In the genomic region with DNA sequence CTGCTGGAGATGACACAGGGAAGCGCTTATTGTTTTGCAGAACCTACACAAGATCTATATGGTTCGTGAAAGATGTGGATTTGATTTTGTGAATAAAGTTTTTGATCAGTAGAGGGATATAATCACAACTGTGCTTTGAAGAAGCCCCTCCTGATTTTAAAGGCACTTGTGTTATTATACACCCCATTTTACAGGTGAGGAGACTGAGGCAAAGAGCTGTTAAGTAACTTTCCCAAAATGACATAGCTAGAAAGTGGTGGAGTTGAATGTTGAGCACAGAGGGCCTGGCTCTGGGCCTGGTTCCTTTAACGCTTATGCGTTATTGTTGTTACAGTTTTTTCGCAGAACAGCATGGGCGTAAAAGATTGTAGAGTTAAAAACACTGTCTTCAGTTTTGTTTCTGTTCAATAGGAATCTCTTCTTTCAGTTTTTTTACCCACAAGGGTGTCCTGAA, we compare ENCODE assay signal across 2 cellular contexts.
TF ChIP-seq lines count a peak whose summit lies in the region.

No MANE protein-coding gene starts in this region.

TF ChIP-seq in HCT116, 20 proteins besides CTCF, POLR2A, EP300 and RAD21 (continued from another document):
- TF ChIP-seq, protein P1, sequence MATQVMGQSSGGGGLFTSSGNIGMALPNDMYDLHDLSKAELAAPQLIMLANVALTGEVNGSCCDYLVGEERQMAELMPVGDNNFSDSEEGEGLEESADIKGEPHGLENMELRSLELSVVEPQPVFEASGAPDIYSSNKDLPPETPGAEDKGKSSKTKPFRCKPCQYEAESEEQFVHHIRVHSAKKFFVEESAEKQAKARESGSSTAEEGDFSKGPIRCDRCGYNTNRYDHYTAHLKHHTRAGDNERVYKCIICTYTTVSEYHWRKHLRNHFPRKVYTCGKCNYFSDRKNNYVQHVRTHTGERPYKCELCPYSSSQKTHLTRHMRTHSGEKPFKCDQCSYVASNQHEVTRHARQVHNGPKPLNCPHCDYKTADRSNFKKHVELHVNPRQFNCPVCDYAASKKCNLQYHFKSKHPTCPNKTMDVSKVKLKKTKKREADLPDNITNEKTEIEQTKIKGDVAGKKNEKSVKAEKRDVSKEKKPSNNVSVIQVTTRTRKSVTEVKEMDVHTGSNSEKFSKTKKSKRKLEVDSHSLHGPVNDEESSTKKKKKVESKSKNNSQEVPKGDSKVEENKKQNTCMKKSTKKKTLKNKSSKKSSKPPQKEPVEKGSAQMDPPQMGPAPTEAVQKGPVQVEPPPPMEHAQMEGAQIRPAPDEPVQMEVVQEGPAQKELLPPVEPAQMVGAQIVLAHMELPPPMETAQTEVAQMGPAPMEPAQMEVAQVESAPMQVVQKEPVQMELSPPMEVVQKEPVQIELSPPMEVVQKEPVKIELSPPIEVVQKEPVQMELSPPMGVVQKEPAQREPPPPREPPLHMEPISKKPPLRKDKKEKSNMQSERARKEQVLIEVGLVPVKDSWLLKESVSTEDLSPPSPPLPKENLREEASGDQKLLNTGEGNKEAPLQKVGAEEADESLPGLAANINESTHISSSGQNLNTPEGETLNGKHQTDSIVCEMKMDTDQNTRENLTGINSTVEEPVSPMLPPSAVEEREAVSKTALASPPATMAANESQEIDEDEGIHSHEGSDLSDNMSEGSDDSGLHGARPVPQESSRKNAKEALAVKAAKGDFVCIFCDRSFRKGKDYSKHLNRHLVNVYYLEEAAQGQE (IDR thresholded peaks at IDR 0.05; ENCODE audit: low read depth), result no peak
- no peak for TF ChIP-seq EGR1 (IDR thresholded peaks at IDR 0.05; ENCODE audit: low read depth)
- TF ChIP-seq, protein P2, sequence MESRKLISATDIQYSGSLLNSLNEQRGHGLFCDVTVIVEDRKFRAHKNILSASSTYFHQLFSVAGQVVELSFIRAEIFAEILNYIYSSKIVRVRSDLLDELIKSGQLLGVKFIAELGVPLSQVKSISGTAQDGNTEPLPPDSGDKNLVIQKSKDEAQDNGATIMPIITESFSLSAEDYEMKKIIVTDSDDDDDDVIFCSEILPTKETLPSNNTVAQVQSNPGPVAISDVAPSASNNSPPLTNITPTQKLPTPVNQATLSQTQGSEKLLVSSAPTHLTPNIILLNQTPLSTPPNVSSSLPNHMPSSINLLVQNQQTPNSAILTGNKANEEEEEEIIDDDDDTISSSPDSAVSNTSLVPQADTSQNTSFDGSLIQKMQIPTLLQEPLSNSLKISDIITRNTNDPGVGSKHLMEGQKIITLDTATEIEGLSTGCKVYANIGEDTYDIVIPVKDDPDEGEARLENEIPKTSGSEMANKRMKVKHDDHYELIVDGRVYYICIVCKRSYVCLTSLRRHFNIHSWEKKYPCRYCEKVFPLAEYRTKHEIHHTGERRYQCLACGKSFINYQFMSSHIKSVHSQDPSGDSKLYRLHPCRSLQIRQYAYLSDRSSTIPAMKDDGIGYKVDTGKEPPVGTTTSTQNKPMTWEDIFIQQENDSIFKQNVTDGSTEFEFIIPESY (IDR thresholded peaks at IDR 0.05; ENCODE audit: extremely low read depth, insufficient replicate concordance, low read length), result no peak
- TF ChIP-seq POLR2AphosphoS5 (IDR thresholded peaks at IDR 0.05; ENCODE audit: low read depth, low read length), result no peak
- TF ChIP-seq ZFX (IDR thresholded peaks at IDR 0.05), result no peak
- no peak for TF ChIP-seq ELF1 (IDR thresholded peaks at IDR 0.05; ENCODE audit: borderline replicate concordance, low read depth)

TF ChIP-seq in WTC11, 78 proteins besides CTCF, POLR2A, EP300 and RAD21 (continued from another document):
- TF ChIP-seq, protein P3, sequence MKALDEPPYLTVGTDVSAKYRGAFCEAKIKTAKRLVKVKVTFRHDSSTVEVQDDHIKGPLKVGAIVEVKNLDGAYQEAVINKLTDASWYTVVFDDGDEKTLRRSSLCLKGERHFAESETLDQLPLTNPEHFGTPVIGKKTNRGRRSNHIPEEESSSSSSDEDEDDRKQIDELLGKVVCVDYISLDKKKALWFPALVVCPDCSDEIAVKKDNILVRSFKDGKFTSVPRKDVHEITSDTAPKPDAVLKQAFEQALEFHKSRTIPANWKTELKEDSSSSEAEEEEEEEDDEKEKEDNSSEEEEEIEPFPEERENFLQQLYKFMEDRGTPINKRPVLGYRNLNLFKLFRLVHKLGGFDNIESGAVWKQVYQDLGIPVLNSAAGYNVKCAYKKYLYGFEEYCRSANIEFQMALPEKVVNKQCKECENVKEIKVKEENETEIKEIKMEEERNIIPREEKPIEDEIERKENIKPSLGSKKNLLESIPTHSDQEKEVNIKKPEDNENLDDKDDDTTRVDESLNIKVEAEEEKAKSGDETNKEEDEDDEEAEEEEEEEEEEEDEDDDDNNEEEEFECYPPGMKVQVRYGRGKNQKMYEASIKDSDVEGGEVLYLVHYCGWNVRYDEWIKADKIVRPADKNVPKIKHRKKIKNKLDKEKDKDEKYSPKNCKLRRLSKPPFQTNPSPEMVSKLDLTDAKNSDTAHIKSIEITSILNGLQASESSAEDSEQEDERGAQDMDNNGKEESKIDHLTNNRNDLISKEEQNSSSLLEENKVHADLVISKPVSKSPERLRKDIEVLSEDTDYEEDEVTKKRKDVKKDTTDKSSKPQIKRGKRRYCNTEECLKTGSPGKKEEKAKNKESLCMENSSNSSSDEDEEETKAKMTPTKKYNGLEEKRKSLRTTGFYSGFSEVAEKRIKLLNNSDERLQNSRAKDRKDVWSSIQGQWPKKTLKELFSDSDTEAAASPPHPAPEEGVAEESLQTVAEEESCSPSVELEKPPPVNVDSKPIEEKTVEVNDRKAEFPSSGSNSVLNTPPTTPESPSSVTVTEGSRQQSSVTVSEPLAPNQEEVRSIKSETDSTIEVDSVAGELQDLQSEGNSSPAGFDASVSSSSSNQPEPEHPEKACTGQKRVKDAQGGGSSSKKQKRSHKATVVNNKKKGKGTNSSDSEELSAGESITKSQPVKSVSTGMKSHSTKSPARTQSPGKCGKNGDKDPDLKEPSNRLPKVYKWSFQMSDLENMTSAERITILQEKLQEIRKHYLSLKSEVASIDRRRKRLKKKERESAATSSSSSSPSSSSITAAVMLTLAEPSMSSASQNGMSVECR (CRISPR knock-in tag; IDR thresholded peaks at IDR 0.05; ENCODE audit: borderline replicate concordance), result no peak
- TF ChIP-seq NFE2L1 (CRISPR knock-in tag; IDR thresholded peaks at IDR 0.05) (no peak), ELF4 (CRISPR knock-in tag; IDR thresholded peaks at IDR 0.05; ENCODE audit: low read depth) (no peak), ZNF138 (CRISPR knock-in tag; conservative IDR thresholded peaks at IDR 0.05) (no peak)
- TF ChIP-seq, protein P4, sequence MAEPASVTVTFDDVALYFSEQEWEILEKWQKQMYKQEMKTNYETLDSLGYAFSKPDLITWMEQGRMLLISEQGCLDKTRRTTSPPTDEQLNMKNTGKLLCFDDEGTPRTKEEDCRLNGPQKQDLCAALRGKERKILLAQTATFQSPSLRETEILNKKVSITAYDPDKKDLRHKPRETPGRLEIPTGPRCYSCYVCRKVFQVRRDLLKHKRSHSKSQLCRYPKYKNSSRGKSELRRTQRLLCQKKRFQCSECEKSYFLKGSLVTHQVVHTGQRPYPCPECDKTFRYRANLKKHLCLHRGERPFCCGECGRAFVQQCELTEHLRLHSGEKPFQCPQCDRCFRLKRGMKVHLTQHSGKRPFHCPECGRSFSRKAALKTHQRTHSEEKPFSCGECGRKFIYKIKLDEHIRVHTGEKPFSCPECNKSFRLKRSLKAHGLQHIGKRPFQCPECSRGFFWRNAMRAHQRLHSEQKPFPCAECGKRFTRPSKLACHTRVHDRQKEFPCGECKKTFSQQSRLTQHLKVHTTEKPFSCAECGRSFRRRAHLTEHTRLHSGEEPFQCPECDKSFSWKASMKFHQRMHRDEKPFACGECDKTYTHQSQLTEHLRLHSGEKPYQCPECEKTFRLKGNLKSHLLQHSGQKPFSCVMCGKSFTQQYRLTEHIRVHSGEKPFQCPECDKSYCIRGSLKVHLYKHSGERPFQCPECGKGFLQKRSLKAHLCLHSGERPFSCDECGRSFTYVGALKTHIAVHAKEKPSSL (CRISPR knock-in tag; conservative IDR thresholded peaks at IDR 0.05), result no peak
- TF ChIP-seq, protein P5, sequence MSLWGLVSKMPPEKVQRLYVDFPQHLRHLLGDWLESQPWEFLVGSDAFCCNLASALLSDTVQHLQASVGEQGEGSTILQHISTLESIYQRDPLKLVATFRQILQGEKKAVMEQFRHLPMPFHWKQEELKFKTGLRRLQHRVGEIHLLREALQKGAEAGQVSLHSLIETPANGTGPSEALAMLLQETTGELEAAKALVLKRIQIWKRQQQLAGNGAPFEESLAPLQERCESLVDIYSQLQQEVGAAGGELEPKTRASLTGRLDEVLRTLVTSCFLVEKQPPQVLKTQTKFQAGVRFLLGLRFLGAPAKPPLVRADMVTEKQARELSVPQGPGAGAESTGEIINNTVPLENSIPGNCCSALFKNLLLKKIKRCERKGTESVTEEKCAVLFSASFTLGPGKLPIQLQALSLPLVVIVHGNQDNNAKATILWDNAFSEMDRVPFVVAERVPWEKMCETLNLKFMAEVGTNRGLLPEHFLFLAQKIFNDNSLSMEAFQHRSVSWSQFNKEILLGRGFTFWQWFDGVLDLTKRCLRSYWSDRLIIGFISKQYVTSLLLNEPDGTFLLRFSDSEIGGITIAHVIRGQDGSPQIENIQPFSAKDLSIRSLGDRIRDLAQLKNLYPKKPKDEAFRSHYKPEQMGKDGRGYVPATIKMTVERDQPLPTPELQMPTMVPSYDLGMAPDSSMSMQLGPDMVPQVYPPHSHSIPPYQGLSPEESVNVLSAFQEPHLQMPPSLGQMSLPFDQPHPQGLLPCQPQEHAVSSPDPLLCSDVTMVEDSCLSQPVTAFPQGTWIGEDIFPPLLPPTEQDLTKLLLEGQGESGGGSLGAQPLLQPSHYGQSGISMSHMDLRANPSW (CRISPR knock-in tag; conservative IDR thresholded peaks at IDR 0.05; ENCODE audit: low read depth), result no peak
